ENCODE assay signal across 20 cellular contexts in the genomic region with DNA sequence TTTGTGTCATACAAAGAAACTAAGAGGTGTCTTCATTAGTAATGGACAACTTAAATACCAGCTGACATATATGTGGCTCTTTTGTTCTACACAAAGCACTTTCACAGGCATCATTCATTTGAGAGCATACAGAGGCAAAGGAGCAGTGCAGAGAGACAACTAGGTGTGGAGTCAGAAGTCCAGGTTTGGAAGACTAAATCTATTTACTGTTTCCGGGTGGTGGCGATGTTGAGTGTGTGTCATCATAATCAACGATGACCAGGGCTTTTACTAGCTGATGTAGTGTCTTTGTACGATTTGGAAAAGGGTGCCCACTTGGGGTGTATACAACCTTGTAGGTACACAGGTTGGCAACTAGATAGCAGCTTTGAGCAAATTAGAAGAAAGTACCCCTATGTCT.
DNase-seq lines count a peak whose midpoint lies in the region; ATAC-seq, FAIRE-seq and TF ChIP-seq lines count a peak whose summit lies in the region.
"Had no signal": no experiment of that assay in that cellular context is flagged by ENCODE, and none has a peak within 500 bp of the region (broad histone marks: within the 10 kb centered on the region; RNA-seq: fewer than 3 reads in every experiment).

No MANE protein-coding gene starts in this region.

- H3K79me2 ChIP-seq in K562 (ENCODE audit: control insufficient read depth, insufficient read depth, low read length) (no peaks in the 10 kb centered on the region), HepG2 (ENCODE audit: insufficient read depth, low read length) (no peaks in the 10 kb centered on the region)

- POLR2A ChIA-PET in A549 (lab: Yijun Ruan, JAX) (no interaction called here), K562 (lab: Yijun Ruan, JAX) (no interaction called here), HepG2 (lab: Yijun Ruan, JAX) (no interaction called here)

- ATAC-seq in A549 (peak; percentile 46 to 47; a peak in 2 of 6 replicates), K562 (peak; percentile 43), HepG2 (no peak; the same call in 2 of the 3 replicates), HG02642 (IDR thresholded peaks at IDR 0.05; ENCODE audit: poor library complexity, unreplicated experiment) (no peak), HG03565 (IDR thresholded peaks at IDR 0.05; ENCODE audit: unreplicated experiment) (no peak)
- ATAC-seq: T-cell had no signal

- no peaks in the 10 kb centered on the region for H3K9me3 ChIP-seq in A549
- H3K9me3 ChIP-seq in K562 (replicated peaks; ENCODE audit: control insufficient read depth, insufficient read depth, low read depth, low read length): no peaks in the 10 kb centered on the region
- no peaks in the 10 kb centered on the region for H3K9me3 ChIP-seq in HepG2 (ENCODE audit: low read length)
- H3K9me3 ChIP-seq: BLaER1, SJSA1 had no signal

- H3K4me3 Mint-ChIP-seq in osteocyte (ENCODE audit: unreplicated experiment): no peak overlapping the region
- H3K4me3 Mint-ChIP-seq: CD4-positive, alpha-beta memory T cell; T-cell had no signal

- H4K20me1 ChIP-seq in K562 (replicated peaks; ENCODE audit: control insufficient read depth, insufficient read depth, low read length) (no peaks in the 10 kb centered on the region), HepG2 (ENCODE audit: insufficient read depth, low read length) (no peaks in the 10 kb centered on the region)
- H4K20me1 ChIP-seq: BLaER1 had no signal

- TF ChIP-seq RAD21 in A549 (conservative IDR thresholded peaks at IDR 0.05 in 1 of 2, IDR thresholded peaks at IDR 0.05 in 1 of 2): no peak
- TF ChIP-seq RAD21 in K562 (CRISPR knock-in tag; conservative IDR thresholded peaks at IDR 0.05 in 1 of 2, IDR thresholded peaks at IDR 0.05 in 1 of 2): 0 out of 4 replicates have a peak, but pooled peaks of 1 of the 2 experiments have one; percentile 13
- no peak for TF ChIP-seq RAD21 in HepG2 (CRISPR knock-in tag; IDR thresholded peaks at IDR 0.05)

- H3K4me1 ChIP-seq in A549 (peaks cover 10% of the 10 kb centered on the region; the same call in 2 of the 3 replicates), K562 (replicated peaks in 1 of 2; ENCODE audit: control insufficient read depth in 2 of 2, insufficient read depth in 2 of 2, low read length in 2 of 2) (peaks cover 0 to 7% of the 10 kb centered on the region in 2 experiments; a peak in 2 of 5 replicates), HepG2 (ENCODE audit: insufficient read depth, low read length) (peaks cover 8% of the 10 kb centered on the region)
- H3K4me1 ChIP-seq: BLaER1, SJSA1 had no signal

- H3K27ac ChIP-seq in A549 (no peak overlapping the region), K562 (ENCODE audit: extremely low read depth, low read depth, low read length) (no peak overlapping the region), HepG2 (ENCODE audit: extremely low read length, insufficient read depth, low read length) (no peak overlapping the region)
- H3K27ac ChIP-seq: BLaER1, SJSA1 had no signal

- FAIRE-seq in A549 (lab: Jason Lieb, UNC) (no peak), H54 (lab: Jason Lieb, UNC) (peak; percentile 43), K562 (lab: Jason Lieb, UNC) (no peak), HepG2 (lab: Jason Lieb, UNC) (no peak)
- FAIRE-seq: A204.1 had no signal

- H3K27me3 ChIP-seq in K562 (ENCODE audit: control insufficient read depth in 2 of 2, insufficient read depth in 2 of 2, low read length in 2 of 2) (no peaks in the 10 kb centered on the region), HepG2 (ENCODE audit: control insufficient read depth in 1 of 2, insufficient read depth in 2 of 2, low read length in 2 of 2) (no peaks in the 10 kb centered on the region)
- H3K27me3 ChIP-seq: BLaER1, SJSA1 had no signal

- H3K4me1 Mint-ChIP-seq in osteocyte (ENCODE audit: unreplicated experiment): peaks cover 30% of the 10 kb centered on the region
- H3K4me1 Mint-ChIP-seq: T-cell had no signal

- TF ChIP-seq CTCF in A549 (IDR thresholded peaks at IDR 0.05): no peak
- peak in 2 of 3 experiments; percentile 18 to 19; a peak in 1 of 6 replicates for TF ChIP-seq CTCF in K562 (IDR thresholded peaks at IDR 0.05 in 2 of 3, conservative IDR thresholded peaks at IDR 0.05 in 1 of 3; ENCODE audit: insufficient read depth in 2 of 3, low read depth in 1 of 3, low read length in 3 of 3)
- TF ChIP-seq CTCF in HepG2 (CRISPR knock-in tag; IDR thresholded peaks at IDR 0.05): 0 out of 2 replicates have a peak, but pooled peaks have one; percentile 12
- TF ChIP-seq CTCF in osteocyte (IDR thresholded peaks at IDR 0.05): no peak

- no peaks in the 10 kb centered on the region for H3K9me3 Mint-ChIP-seq in osteocyte (ENCODE audit: unreplicated experiment)
- H3K9me3 Mint-ChIP-seq: CD4-positive, alpha-beta memory T cell; T-cell had no signal

- CTCF ChIA-PET in A549 (lab: Yijun Ruan, JAX) (interaction anchor here (1.3 to 13.4 kb wide), 7 partner anchors 8 to 339 kb away, joined by 3 to 209 read pairs (median 5); no protein-coding TSS in a partner anchor), K562 (lab: Yijun Ruan, JAX; ENCODE audit: low intra/inter-chr PET ratio) (interaction anchor here (3.8 to 4.3 kb wide), 2 partner anchors 106 to 332 kb away, joined by 20 to 56 read pairs; no protein-coding TSS in a partner anchor), HepG2 (lab: Yijun Ruan, JAX; ENCODE audit: low intra/inter-chr PET ratio, low total read pairs) (no interaction called here)

- WGBS in A549 (ENCODE audit: missing lambda C conversion rate): 34% methylated on average over 4 of the region's 4 CpGs
- WGBS in K562 (ENCODE audit: insufficient coverage, low coverage, missing lambda C conversion rate): 38% methylated on average over 4 of the region's 4 CpGs
- 8% methylated on average over 4 of the region's 4 CpGs for WGBS in HepG2 (ENCODE audit: low lambda C conversion rate)

- intact Hi-C loops in K562 (cut with micrococcal nuclease): loop anchor here (5.0 to 10.0 kb wide), 2 partner anchors 477 to 545 kb away; no protein-coding TSS in a partner anchor
- intact Hi-C loops in HepG2 (cut with micrococcal nuclease; ENCODE audit: unreplicated experiment): loop anchor here (1.0 kb wide), 1 partner anchor 545 kb away; no protein-coding TSS in a partner anchor

- H3K27ac Mint-ChIP-seq in osteocyte (ENCODE audit: unreplicated experiment): no peak overlapping the region
- H3K27ac Mint-ChIP-seq: T-cell had no signal

- no peak overlapping the region for H3K4me2 ChIP-seq in A549
- no peak overlapping the region for H3K4me2 ChIP-seq in K562 (ENCODE audit: insufficient read depth, low read length)
- no peak overlapping the region for H3K4me2 ChIP-seq in HepG2 (ENCODE audit: low read depth, low read length)
- H3K4me2 ChIP-seq: BLaER1 had no signal

- no peaks in the 10 kb centered on the region for H3K27me3 Mint-ChIP-seq in osteocyte (ENCODE audit: unreplicated experiment)
- H3K27me3 Mint-ChIP-seq: CD4-positive, alpha-beta memory T cell; T-cell had no signal

- H3K36me3 ChIP-seq in K562 (ENCODE audit: control insufficient read depth, insufficient read depth, low read length) (no peaks in the 10 kb centered on the region), HepG2 (replicated peaks in 1 of 2; ENCODE audit: control insufficient read depth in 1 of 2, insufficient read depth in 2 of 2, low read length in 2 of 2) (no peaks in the 10 kb centered on the region)
- H3K36me3 ChIP-seq: BLaER1, SJSA1 had no signal

- peaks cover 4% of the 10 kb centered on the region for H3K36me3 Mint-ChIP-seq in osteocyte (ENCODE audit: unreplicated experiment)

- DNase-seq in A549 (ENCODE audit: low read depth in 1 of 2, low spot score in 1 of 2): peak in 1 of 2 experiments; percentile 24
- DNase-seq in H54 (ENCODE audit: insufficient read length, low spot score): no peak
- DNase-seq in K562 (ENCODE audit: extremely low read depth in 1 of 4, low spot score in 3 of 4): peak in 1 of 4 experiments; percentile 24
- no peak for DNase-seq in HepG2 (ENCODE audit: low spot score)
- no peak for DNase-seq in osteocyte (ENCODE audit: extremely low spot score, unreplicated experiment)
- no peak for DNase-seq in middle frontal gyrus (ENCODE audit: extremely low spot score, low spot score)
- DNase-seq: CD4-positive, alpha-beta memory T cell; DMS153; H7; NCI-H1105 treated with DMSO at 0.1 percent for 48 hours; NCI-H187; NCI-H2107; NCI-H510A treated with DMSO at 0.1 percent for 48 hours; NCI-H82; T-cell had no signal

- H3K4me3 ChIP-seq in A549 (no peak overlapping the region), K562 (no peak overlapping the region), HepG2 (replicated peaks in 1 of 3; ENCODE audit: insufficient read depth in 1 of 3, low read depth in 2 of 3, low read length in 3 of 3) (no peak overlapping the region)
- H3K4me3 ChIP-seq: BLaER1, SJSA1 had no signal

- no peak for TF ChIP-seq EP300 in A549 (IDR thresholded peaks at IDR 0.05)
- no peak for TF ChIP-seq EP300 in K562 (IDR thresholded peaks at IDR 0.05; ENCODE audit: low read length)
- no peak for TF ChIP-seq EP300 in HepG2 (IDR thresholded peaks at IDR 0.05; ENCODE audit: low read depth in 2 of 2, low read length in 2 of 2)
- TF ChIP-seq EP300 in HepG2 (CRISPR knock-in tag; IDR thresholded peaks at IDR 0.05; ENCODE audit: borderline replicate concordance): no peak

- no peaks in the 10 kb centered on the region for H3K9me1 ChIP-seq in K562 (ENCODE audit: control insufficient read depth, insufficient read depth, low read length)

- in situ Hi-C loops in K562 (cut with MboI) (no loop called here), HepG2 (cut with HindIII; ENCODE audit: extremely low pct_ligation_motif_present, low pct_unique_long_range_greater_than_20kb) (no loop called here)

- H3K9ac ChIP-seq in K562 (ENCODE audit: insufficient read depth in 1 of 2, low read depth in 2 of 2, low read length in 2 of 2) (no peak overlapping the region), HepG2 (ENCODE audit: insufficient read depth, low read depth, low read length) (no peak overlapping the region)
- H3K9ac ChIP-seq: BLaER1 had no signal

- no peak overlapping the region for H2AFZ ChIP-seq in K562 (ENCODE audit: low read depth, low read length)
- H2AFZ ChIP-seq in HepG2 (ENCODE audit: low read length): no peak overlapping the region

- TF ChIP-seq POLR2A in A549 (IDR thresholded peaks at IDR 0.05; ENCODE audit: low read length) (no peak), H54 (IDR thresholded peaks at IDR 0.05; ENCODE audit: low read depth, low read length) (no peak), K562 (conservative IDR thresholded peaks at IDR 0.05) (no peak), HepG2 (IDR thresholded peaks at IDR 0.05; ENCODE audit: insufficient read depth in 1 of 2, low read depth in 2 of 2, low read length in 2 of 2) (no peak)

- BruUV-seq in K562 (replicated peaks; lab: Mats Ljungman, UMichigan) (no TSS peak), HepG2 (replicated peaks; lab: Mats Ljungman, UMichigan) (no TSS peak)

TF ChIP-seq in A549, 52 proteins besides CTCF, POLR2A, EP300 and RAD21 (continues in another document):
- no peak for TF ChIP-seq CHD2 (IDR thresholded peaks at IDR 0.05; ENCODE audit: low read length, partially characterized antibody)
- TF ChIP-seq SMC3 (IDR thresholded peaks at IDR 0.05): no peak

TF ChIP-seq in HepG2, 621 proteins besides CTCF, POLR2A, EP300 and RAD21:
- 0 out of 2 replicates have a peak, but pooled peaks have one; percentile 9 for TF ChIP-seq CREB1 (IDR thresholded peaks at IDR 0.05)
- TF ChIP-seq CREB1 (CRISPR knock-in tag; IDR thresholded peaks at IDR 0.05): no peak
- TF ChIP-seq SMAD1 (CRISPR knock-in tag; IDR thresholded peaks at IDR 0.05; ENCODE audit: borderline replicate concordance, low read depth): no peak

Comparison
In these comparisons a context has a peak if more than half of its experiments do, and no peak if none do; other contexts are left out.
1. ATAC-seq: peak in A549 (2 of 2) and K562 (single experiment); none in HepG2 (single experiment), HG02642 (single experiment) and HG03565 (single experiment).
2. CTCF ChIP-seq: peak in K562 (2 of 3) and HepG2 (single experiment); none in A549 (single experiment) and osteocyte (single experiment).